25 cellular contexts compared by ENCODE assay signal in genomic region chr13:25977671-25978070, GRCh38.
A peak's percentile ranks its signal among the peaks of the same experiment; 100 is the strongest.
DNase-seq lines count a peak whose midpoint lies in the region; ATAC-seq and TF ChIP-seq lines count a peak whose summit lies in the region.
"Had no signal": no experiment of that assay in that cellular context is flagged by ENCODE, and none has a peak within 500 bp of the region (broad histone marks: within the 10 kb centered on the region; RNA-seq: fewer than 3 reads in every experiment).

No MANE protein-coding gene starts in this region.

- no peaks in the 10 kb centered on the region for H3K9me3 ChIP-seq in iPS-18a (ENCODE audit: control insufficient read depth, low read depth, low read length)
- H3K9me3 ChIP-seq in CD4-positive, alpha-beta T cell (ENCODE audit: control insufficient read depth, low read length) = no peaks in the 10 kb centered on the region
- no peaks in the 10 kb centered on the region for H3K9me3 ChIP-seq in T-helper 17 cell (ENCODE audit: control insufficient read depth, low read length, poor library complexity, severe bottlenecking)
- H3K9me3 ChIP-seq: gastrocnemius medialis, neutrophil, prostate gland, right lobe of liver had no signal

- intact Hi-C loops in CD4-positive, alpha-beta T cell (cut with DNase I, micrococcal nuclease) = no loop called here

- no peak overlapping the region for H3K9ac ChIP-seq in iPS-18a (ENCODE audit: low read length)

- no peak overlapping the region for H3K4me3 Mint-ChIP-seq in CD4-positive, alpha-beta T cell
- no peak overlapping the region for H3K4me3 Mint-ChIP-seq in T-helper 17 cell
- H3K4me3 Mint-ChIP-seq: activated naive CD4-positive, alpha-beta T cell treated with anti-CD3 and anti-CD28 coated beads, Interleukin-2, amount 50 U/mL, for 24 hours; stimulated activated naive CD8-positive, alpha-beta T cell treated with anti-CD3 and anti-CD28 coated beads, Interleukin-15, Interleukin-2, amounts not matched to agents 100 ng/mL and 50 ng/mL, for 24 hours had no signal

- POLR2A ChIA-PET in CD4-positive, alpha-beta T cell (lab: Charles Lee) = no interaction called here

- H3K36me3 ChIP-seq in iPS-18a (ENCODE audit: control insufficient read depth, low read depth, low read length) = no peaks in the 10 kb centered on the region
- H3K36me3 ChIP-seq: gastrocnemius medialis, neutrophil, prostate gland, right lobe of liver had no signal

- ATAC-seq in GM21447 (IDR thresholded peaks at IDR 0.05; ENCODE audit: unreplicated experiment) (no peak), T-helper 17 cell (no peak)
- ATAC-seq in CD4-positive, alpha-beta T cell (ENCODE audit: poor library complexity) = no peak
- ATAC-seq: gastrocnemius medialis, left cardiac atrium, Panc1, right lobe of liver had no signal

- H3K27me3 Mint-ChIP-seq in CD4-positive, alpha-beta T cell = peaks cover 8% of the 10 kb centered on the region
- peaks cover 10% of the 10 kb centered on the region for H3K27me3 Mint-ChIP-seq in T-helper 17 cell
- H3K27me3 Mint-ChIP-seq: activated naive CD4-positive, alpha-beta T cell treated with anti-CD3 and anti-CD28 coated beads, Interleukin-2, amount 50 U/mL, for 24 hours; stimulated activated naive CD8-positive, alpha-beta T cell treated with anti-CD3 and anti-CD28 coated beads, Interleukin-15, Interleukin-2, amounts not matched to agents 100 ng/mL and 50 ng/mL, for 24 hours had no signal

- H3K4me3 ChIP-seq in iPS-18a (ENCODE audit: low read length) = peak overlapping the region; percentile 1
- H3K4me3 ChIP-seq: dorsolateral prefrontal cortex, gastrocnemius medialis, prostate gland, right lobe of liver had no signal

- H3K9me3 Mint-ChIP-seq in CD4-positive, alpha-beta T cell = no peaks in the 10 kb centered on the region
- H3K9me3 Mint-ChIP-seq: activated naive CD4-positive, alpha-beta T cell treated with anti-CD3 and anti-CD28 coated beads, Interleukin-2, amount 50 U/mL, for 24 hours; stimulated activated naive CD8-positive, alpha-beta T cell treated with anti-CD3 and anti-CD28 coated beads, Interleukin-15, Interleukin-2, amounts not matched to agents 100 ng/mL and 50 ng/mL, for 24 hours had no signal

- no peaks in the 10 kb centered on the region for H3K36me3 Mint-ChIP-seq in CD4-positive, alpha-beta T cell (ENCODE audit: low read depth)
- H3K36me3 Mint-ChIP-seq in T-helper 17 cell (ENCODE audit: low read depth) = peaks cover 4% of the 10 kb centered on the region
- H3K36me3 Mint-ChIP-seq: activated naive CD4-positive, alpha-beta T cell treated with anti-CD3 and anti-CD28 coated beads, Interleukin-2, amount 50 U/mL, for 24 hours had no signal

- no peak for TF ChIP-seq CTCF in VCaP (conservative IDR thresholded peaks at IDR 0.05)
- no peak for TF ChIP-seq CTCF in CD4-positive, alpha-beta T cell (IDR thresholded peaks at IDR 0.05)

- H3K27me3 ChIP-seq in iPS-18a (ENCODE audit: control insufficient read depth, insufficient read depth, low read length) = peaks cover 19% of the 10 kb centered on the region
- H3K27me3 ChIP-seq in CD4-positive, alpha-beta T cell (ENCODE audit: control insufficient read depth, insufficient read depth, low read length) = no peaks in the 10 kb centered on the region
- H3K27me3 ChIP-seq: dorsolateral prefrontal cortex, gastrocnemius medialis, right lobe of liver had no signal

- H3K27ac ChIP-seq in VCaP (peak overlapping the region; percentile 71), iPS-18a (ENCODE audit: low read length) (peak overlapping the region; percentile 39)
- H3K27ac ChIP-seq in CD4-positive, alpha-beta T cell (ENCODE audit: low read depth, low read length) = no peak overlapping the region
- H3K27ac ChIP-seq: dorsolateral prefrontal cortex, gastrocnemius medialis, neutrophil, prostate gland, right lobe of liver had no signal

- H3K4me1 ChIP-seq in iPS-18a (ENCODE audit: control insufficient read depth, low read depth, low read length) = peaks cover 43% of the 10 kb centered on the region
- H3K4me1 ChIP-seq: prostate gland, right lobe of liver had no signal

- H3K4me1 Mint-ChIP-seq in CD4-positive, alpha-beta T cell (ENCODE audit: low read depth) = peaks cover 43% of the 10 kb centered on the region
- peaks cover 25% of the 10 kb centered on the region for H3K4me1 Mint-ChIP-seq in T-helper 17 cell

- no peak overlapping the region for H3K27ac Mint-ChIP-seq in CD4-positive, alpha-beta T cell
- no peak overlapping the region for H3K27ac Mint-ChIP-seq in T-helper 17 cell
- H3K27ac Mint-ChIP-seq: activated naive CD4-positive, alpha-beta T cell treated with anti-CD3 and anti-CD28 coated beads, Interleukin-2, amount 50 U/mL, for 24 hours; stimulated activated naive CD8-positive, alpha-beta T cell treated with anti-CD3 and anti-CD28 coated beads, Interleukin-15, Interleukin-2, amounts not matched to agents 100 ng/mL and 50 ng/mL, for 24 hours had no signal

- DNase-seq in NCI-H82 (lab: John Stamatoyannopoulos, UW) (peak; percentile 61), NCI-H82 treated with DMSO at 0.1 percent for 48 hours (lab: John Stamatoyannopoulos, UW; ENCODE audit: unreplicated experiment) (no peak), midbrain (lab: John Stamatoyannopoulos, UW) (no peak), T-helper 17 cell (no peak)
- DNase-seq in CD4-positive, alpha-beta T cell = no peak
- DNase-seq: activated CD4-positive, alpha-beta T cell treated with anti-CD3 and anti-CD28 coated beads for 48 hours; activated T-cell treated with anti-CD3 and anti-CD28 coated beads for 4 hours; amygdala; DMS 273 treated with DMSO at 0.1 percent for 48 hours; dorsolateral prefrontal cortex; EL; gastrocnemius medialis; left cardiac atrium; NCI-H187 treated with DMSO at 0.1 percent for 48 hours; NCI-H526; right lobe of liver; stimulated activated CD8-positive, alpha-beta memory T cell treated with anti-CD3 and anti-CD28 coated beads, Interleukin-4, amount 100 ng/mL, for 48 hours had no signal

- CTCF ChIA-PET in CD4-positive, alpha-beta T cell (lab: Charles Lee) = no interaction called here
